ENCODE assay signal across 24 cellular contexts in genomic region chr2:11705711-11706110, GRCh38.
"Had no signal": no experiment of that assay in that cellular context is flagged by ENCODE, and none has a peak within 500 bp of the region (broad histone marks: within the 10 kb centered on the region; RNA-seq: fewer than 3 reads in every experiment).

No MANE protein-coding gene starts in this region.

- H3K4me3 ChIP-seq: stomach, suprapubic skin, testis, thoracic aorta, thyroid gland, tibial artery, tibial nerve, transverse colon, upper lobe of left lung, upper lobe of right lung, uterus, vagina had no signal

- H3K9me3 ChIP-seq: stomach, suprapubic skin, testis, thoracic aorta, thyroid gland, tibial artery, tibial nerve, transverse colon, upper lobe of left lung, upper lobe of right lung, uterus, vagina had no signal

- H3K36me3 ChIP-seq: stomach, suprapubic skin, thoracic aorta, thyroid gland, tibial artery, tibial nerve, transverse colon, upper lobe of left lung, upper lobe of right lung, uterus, vagina had no signal

- H3K27ac ChIP-seq: stomach, suprapubic skin, testis, thoracic aorta, thyroid gland, tibial artery, tibial nerve, transverse colon, upper lobe of left lung, upper lobe of right lung, uterus, vagina had no signal

- DNase-seq: stimulated activated CD4-positive, alpha-beta T cell treated with anti-CD3 and anti-CD28 coated beads, Interleukin-2, amount 100 ng/mL, for 48 hours; stimulated activated CD4-positive, alpha-beta T cell treated with anti-CD3 and anti-CD28 coated beads, Interleukin-4, amount 100 ng/mL, for 1 hour; stimulated activated CD4-positive, alpha-beta T cell treated with anti-CD3 and anti-CD28 coated beads, Interleukin-4, amount 100 ng/mL, for 24 hours; stimulated activated CD4-positive, alpha-beta T cell treated with anti-CD3 and anti-CD28 coated beads, Interleukin-4, amount 100 ng/mL, for 4 hours; stimulated activated CD8-positive, alpha-beta memory T cell treated with anti-CD3 and anti-CD28 coated beads, Interleukin-4, amount 100 ng/mL, for 48 hours; stimulated activated naive B cell treated with anti-CD40 and anti-IgM and Interleukin-4, amounts not matched to agents 10 μg/mL and 1 μg/mL and 100 μg/mL, for 72 hours; stimulated activated naive CD4-positive, alpha-beta T cell; stimulated activated naive CD4-positive, alpha-beta T cell treated with Interleukin-2 at 50 U/mL for 16 hours; stimulated activated naive CD8-positive, alpha-beta T cell treated with anti-CD3 and anti-CD28 coated beads, Interleukin-15, amount 100 ng/mL, for 72 hours; stimulated activated naive CD8-positive, alpha-beta T cell treated with anti-CD3 and anti-CD28 coated beads, Interleukin-15, Interleukin-2, amounts not matched to agents 100 U/mL and 50 U/mL, for 24 hours; stomach; substantia nigra; testis; thyroid gland; tibial artery; transverse colon; trophoblast cell; upper lobe of left lung; upper lobe of right lung; uterus had no signal

- H3K4me1 ChIP-seq: upper lobe of left lung, uterus had no signal
